Comparison of ENCODE assay signal across 8 cellular contexts in genomic region chr19:34662919-34663318, GRCh38. TPM values are rescaled to one million over a fixed set of nuclear protein-coding genes. Genes with fewer than 3 reads are reported as not detected.
A peak's percentile ranks its signal among the peaks of the same experiment; 100 is the strongest.
DNase-seq lines count a peak whose midpoint lies in the region; ATAC-seq lines count a peak whose summit lies in the region.

No MANE protein-coding gene starts in this region.

- ATAC-seq in esophagus mucosa (peak; percentile 49), HG02571 (IDR thresholded peaks at IDR 0.05; ENCODE audit: unreplicated experiment) (no peak), HG03439 (IDR thresholded peaks at IDR 0.05; ENCODE audit: unreplicated experiment) (no peak)
- ATAC-seq in stimulated activated effector memory CD8-positive, alpha-beta T cell treated with anti-CD3 and anti-CD28 coated beads, Interleukin-12 subunit alpha, Interleukin-12 subunit beta, amount 100 ng/mL, for 72 hours, result peak; percentile 87

- peak overlapping the region; percentile 46 for H3K27ac Mint-ChIP-seq in T-helper 1 cell treated with Interleukin-12 subunit alpha and Interleukin-12 subunit beta and Interleukin-4 antibody, amounts not matched to agents 30 μg/mL and 1 μg/mL, for 36 hours
- H3K27ac Mint-ChIP-seq in stimulated activated effector memory CD8-positive, alpha-beta T cell treated with anti-CD3 and anti-CD28 coated beads, Interleukin-12 subunit alpha, Interleukin-12 subunit beta, amount 100 ng/mL, for 72 hours, result no peak overlapping the region

- H3K27me3 Mint-ChIP-seq in T-helper 1 cell treated with Interleukin-12 subunit alpha and Interleukin-12 subunit beta and Interleukin-4 antibody, amounts not matched to agents 30 μg/mL and 1 μg/mL, for 36 hours (ENCODE audit: low read depth), result peaks cover 2% of the 10 kb centered on the region

- no peak overlapping the region for H3K4me3 Mint-ChIP-seq in T-helper 1 cell treated with Interleukin-12 subunit alpha and Interleukin-12 subunit beta and Interleukin-4 antibody, amounts not matched to agents 30 μg/mL and 1 μg/mL, for 36 hours
- no peak overlapping the region for H3K4me3 Mint-ChIP-seq in stimulated activated effector memory CD8-positive, alpha-beta T cell treated with anti-CD3 and anti-CD28 coated beads, Interleukin-12 subunit alpha, Interleukin-12 subunit beta, amount 100 ng/mL, for 72 hours

- DNase-seq in NCI-H345 (lab: John Stamatoyannopoulos, UW) (peak; percentile 52), NCI-H345 treated with DMSO at 0.1 percent for 48 hours (lab: John Stamatoyannopoulos, UW; ENCODE audit: unreplicated experiment) (no peak), Kasumi-1 (lab: John Stamatoyannopoulos, UW) (peak; percentile 10 to 27)
- no peak for DNase-seq in stimulated activated effector memory CD8-positive, alpha-beta T cell treated with anti-CD3 and anti-CD28 coated beads, Interleukin-12 subunit alpha, Interleukin-12 subunit beta, amount 100 ng/mL, for 72 hours (ENCODE audit: low spot score in 2 of 2)

- H3K4me1 Mint-ChIP-seq in T-helper 1 cell treated with Interleukin-12 subunit alpha and Interleukin-12 subunit beta and Interleukin-4 antibody, amounts not matched to agents 30 μg/mL and 1 μg/mL, for 36 hours (ENCODE audit: low read depth), result peaks cover 17% of the 10 kb centered on the region
- H3K4me1 Mint-ChIP-seq in stimulated activated effector memory CD8-positive, alpha-beta T cell treated with anti-CD3 and anti-CD28 coated beads, Interleukin-12 subunit alpha, Interleukin-12 subunit beta, amount 100 ng/mL, for 72 hours, result peaks cover 28% of the 10 kb centered on the region

- peaks cover 5% of the 10 kb centered on the region for H3K9me3 Mint-ChIP-seq in T-helper 1 cell treated with Interleukin-12 subunit alpha and Interleukin-12 subunit beta and Interleukin-4 antibody, amounts not matched to agents 30 μg/mL and 1 μg/mL, for 36 hours
- no peaks in the 10 kb centered on the region for H3K9me3 Mint-ChIP-seq in stimulated activated effector memory CD8-positive, alpha-beta T cell treated with anti-CD3 and anti-CD28 coated beads, Interleukin-12 subunit alpha, Interleukin-12 subunit beta, amount 100 ng/mL, for 72 hours

- peaks cover 4% of the 10 kb centered on the region for H3K36me3 Mint-ChIP-seq in T-helper 1 cell treated with Interleukin-12 subunit alpha and Interleukin-12 subunit beta and Interleukin-4 antibody, amounts not matched to agents 30 μg/mL and 1 μg/mL, for 36 hours (ENCODE audit: low read depth)
- no peaks in the 10 kb centered on the region for H3K36me3 Mint-ChIP-seq in stimulated activated effector memory CD8-positive, alpha-beta T cell treated with anti-CD3 and anti-CD28 coated beads, Interleukin-12 subunit alpha, Interleukin-12 subunit beta, amount 100 ng/mL, for 72 hours

RNA-seq across cellular contexts. Expression of gene SCGB2B2, which starts 14.0 kb away (rescaled TPM):
- total RNA-seq in esophagus mucosa, result 0.32 TPM

RNA-seq across cellular contexts. Expression of gene ZNF302, which starts 14.6 kb away (rescaled TPM):
- 7.2 TPM for total RNA-seq in esophagus mucosa

Comparison
In these comparisons a context has a peak if more than half of its experiments do, and no peak if none do; other contexts are left out.
1. DNase-seq: peak in NCI-H345 (single experiment) and Kasumi-1 (2 of 2); none in NCI-H345 treated with DMSO at 0.1 percent for 48 hours (single experiment) and stimulated activated effector memory CD8-positive, alpha-beta T cell treated with anti-CD3 and anti-CD28 coated beads, Interleukin-12 subunit alpha, Interleukin-12 subunit beta, amount 100 ng/mL, for 72 hours (0 of 2).
2. ATAC-seq: peak in esophagus mucosa (single experiment) and stimulated activated effector memory CD8-positive, alpha-beta T cell treated with anti-CD3 and anti-CD28 coated beads, Interleukin-12 subunit alpha, Interleukin-12 subunit beta, amount 100 ng/mL, for 72 hours (single experiment); none in HG02571 (single experiment) and HG03439 (single experiment).